Comparison of ENCODE assay signal across 17 cellular contexts in genomic region chr11:122837528-122838346, GRCh38. TPM values are rescaled to one million over a fixed set of nuclear protein-coding genes. Genes with fewer than 3 reads are reported as not detected.
DNase-seq lines count a peak whose midpoint lies in the region; ATAC-seq and TF ChIP-seq lines count a peak whose summit lies in the region.
"Had no signal": no experiment of that assay in that cellular context is flagged by ENCODE, and none has a peak within 500 bp of the region (broad histone marks: within the 10 kb centered on the region; RNA-seq: fewer than 3 reads in every experiment).

No MANE protein-coding gene starts in this region.

- CTCF ChIA-PET in activated CD8-positive, alpha-beta T cell treated with anti-CD3 and anti-CD28 coated beads, Interleukin-2, amount 10 ng/mL, durations not matched to agents 7 days and 5 days (lab: Charles Lee) = interaction anchor here (1.1 to 4.6 kb wide), 9 partner anchors 14 to 273 kb away, joined by 3 to 194 read pairs (median 6); no protein-coding TSS in a partner anchor

- ATAC-seq in stimulated activated naive CD8-positive, alpha-beta T cell treated with anti-CD3 and anti-CD28 coated beads, Interleukin-15, Interleukin-2, amounts not matched to agents 100 U/mL and 50 U/mL, for 24 hours = no peak
- ATAC-seq in activated CD8-positive, alpha-beta T cell treated with anti-CD3 and anti-CD28 coated beads, Interleukin-2, amount 10 ng/mL, durations not matched to agents 7 days and 5 days = no peak
- ATAC-seq in effector memory CD8-positive, alpha-beta T cell (replicated peaks) = no peak
- ATAC-seq in GM19395 (IDR thresholded peaks at IDR 0.05; ENCODE audit: unreplicated experiment) = no peak

- no peaks in the 10 kb centered on the region for H3K27me3 Mint-ChIP-seq in stimulated activated naive CD8-positive, alpha-beta T cell treated with anti-CD3 and anti-CD28 coated beads, Interleukin-15, Interleukin-2, amounts not matched to agents 100 ng/mL and 50 ng/mL, for 24 hours
- H3K27me3 Mint-ChIP-seq in activated CD8-positive, alpha-beta T cell treated with anti-CD3 and anti-CD28 coated beads, Interleukin-2, amount 10 ng/mL, durations not matched to agents 7 days and 5 days (ENCODE audit: low read depth) = no peaks in the 10 kb centered on the region
- no peaks in the 10 kb centered on the region for H3K27me3 Mint-ChIP-seq in effector memory CD8-positive, alpha-beta T cell

- peak overlapping the region; percentile 88 for H3K4me3 Mint-ChIP-seq in stimulated activated naive CD8-positive, alpha-beta T cell treated with anti-CD3 and anti-CD28 coated beads, Interleukin-15, Interleukin-2, amounts not matched to agents 100 ng/mL and 50 ng/mL, for 24 hours
- H3K4me3 Mint-ChIP-seq in activated CD8-positive, alpha-beta T cell treated with anti-CD3 and anti-CD28 coated beads, Interleukin-2, amount 10 ng/mL, durations not matched to agents 7 days and 5 days = peak overlapping the region; percentile 69
- H3K4me3 Mint-ChIP-seq in effector memory CD8-positive, alpha-beta T cell = peak overlapping the region; percentile 88 to 95

- no peaks in the 10 kb centered on the region for H3K36me3 ChIP-seq in WERI-Rb-1

- DNase-seq in stimulated activated naive CD8-positive, alpha-beta T cell treated with anti-CD3 and anti-CD28 coated beads, Interleukin-15, Interleukin-2, amounts not matched to agents 100 U/mL and 50 U/mL, for 24 hours = no peak
- DNase-seq in activated CD8-positive, alpha-beta T cell treated with anti-CD3 and anti-CD28 coated beads, Interleukin-2, amount 10 ng/mL, durations not matched to agents 7 days and 5 days = no peak
- DNase-seq in effector memory CD8-positive, alpha-beta T cell = no peak
- no peak for DNase-seq in stimulated activated CD4-positive, alpha-beta T cell treated with anti-CD3 and anti-CD28 coated beads, Interleukin-4, amount 100 ng/mL, for 1 hour
- no peak for DNase-seq in WERI-Rb-1
- no peak for DNase-seq in MV-4-11 (lab: John Stamatoyannopoulos, UW)
- DNase-seq: ACHN; CD4-positive, alpha-beta memory T cell; DMS 273 treated with DMSO at 0.1 percent for 48 hours; Kasumi-1; NCI-H1417; NCI-H1930; NCI-H2171 treated with DMSO at 0.1 percent for 48 hours; NCI-H510A; SHP77 had no signal

- no peak for TF ChIP-seq CTCF in WERI-Rb-1 (IDR thresholded peaks at IDR 0.05; ENCODE audit: low read depth, low read length)

- H3K27ac ChIP-seq in WERI-Rb-1 = no peak overlapping the region

- H3K27ac Mint-ChIP-seq in stimulated activated naive CD8-positive, alpha-beta T cell treated with anti-CD3 and anti-CD28 coated beads, Interleukin-15, Interleukin-2, amounts not matched to agents 100 ng/mL and 50 ng/mL, for 24 hours = peak overlapping the region; percentile 96
- H3K27ac Mint-ChIP-seq in activated CD8-positive, alpha-beta T cell treated with anti-CD3 and anti-CD28 coated beads, Interleukin-2, amount 10 ng/mL, durations not matched to agents 7 days and 5 days = peak overlapping the region; percentile 78
- H3K27ac Mint-ChIP-seq in effector memory CD8-positive, alpha-beta T cell = peak overlapping the region; percentile 75 to 94

- H3K9me3 ChIP-seq in WERI-Rb-1 (ENCODE audit: severe bottlenecking) = no peaks in the 10 kb centered on the region

- peaks cover 16% of the 10 kb centered on the region for H3K36me3 Mint-ChIP-seq in stimulated activated naive CD8-positive, alpha-beta T cell treated with anti-CD3 and anti-CD28 coated beads, Interleukin-15, Interleukin-2, amounts not matched to agents 100 ng/mL and 50 ng/mL, for 24 hours (ENCODE audit: low read depth)
- peaks cover 7% of the 10 kb centered on the region for H3K36me3 Mint-ChIP-seq in activated CD8-positive, alpha-beta T cell treated with anti-CD3 and anti-CD28 coated beads, Interleukin-2, amount 10 ng/mL, durations not matched to agents 7 days and 5 days (ENCODE audit: low read depth)
- peaks cover 20% of the 10 kb centered on the region for H3K36me3 Mint-ChIP-seq in effector memory CD8-positive, alpha-beta T cell (ENCODE audit: insufficient read depth)
- H3K36me3 Mint-ChIP-seq: CD4-positive, alpha-beta memory T cell had no signal

- H3K4me1 Mint-ChIP-seq in stimulated activated naive CD8-positive, alpha-beta T cell treated with anti-CD3 and anti-CD28 coated beads, Interleukin-15, Interleukin-2, amounts not matched to agents 100 ng/mL and 50 ng/mL, for 24 hours (ENCODE audit: low read depth) = peaks cover 82% of the 10 kb centered on the region
- peaks cover 48% of the 10 kb centered on the region for H3K4me1 Mint-ChIP-seq in activated CD8-positive, alpha-beta T cell treated with anti-CD3 and anti-CD28 coated beads, Interleukin-2, amount 10 ng/mL, durations not matched to agents 7 days and 5 days (ENCODE audit: low read depth)
- H3K4me1 Mint-ChIP-seq in effector memory CD8-positive, alpha-beta T cell (ENCODE audit: low read depth in 2 of 2) = peaks cover 40 to 61% of the 10 kb centered on the region in 2 donors

- H3K4me3 ChIP-seq in WERI-Rb-1 (ENCODE audit: low read depth, low read length) = no peak overlapping the region

- peaks cover 6% of the 10 kb centered on the region for H3K9me3 Mint-ChIP-seq in stimulated activated naive CD8-positive, alpha-beta T cell treated with anti-CD3 and anti-CD28 coated beads, Interleukin-15, Interleukin-2, amounts not matched to agents 100 ng/mL and 50 ng/mL, for 24 hours
- H3K9me3 Mint-ChIP-seq in activated CD8-positive, alpha-beta T cell treated with anti-CD3 and anti-CD28 coated beads, Interleukin-2, amount 10 ng/mL, durations not matched to agents 7 days and 5 days (ENCODE audit: insufficient read depth) = no peaks in the 10 kb centered on the region
- H3K9me3 Mint-ChIP-seq in effector memory CD8-positive, alpha-beta T cell = no peaks in the 10 kb centered on the region
- H3K9me3 Mint-ChIP-seq: CD4-positive, alpha-beta memory T cell had no signal

- POLR2A ChIA-PET in activated CD8-positive, alpha-beta T cell treated with anti-CD3 and anti-CD28 coated beads, Interleukin-2, amount 10 ng/mL, durations not matched to agents 7 days and 5 days (lab: Charles Lee) = interaction anchor here (0.6 to 3.1 kb wide), 10 partner anchors 11 to 231 kb away, joined by 3 to 43 read pairs (median 4); no protein-coding TSS in a partner anchor

- H3K27me3 ChIP-seq in WERI-Rb-1 (ENCODE audit: insufficient read depth, low read depth, severe bottlenecking) = peaks cover 28% of the 10 kb centered on the region

RNA-seq across cellular contexts. Expression of gene CRTAM, which starts 0.6 kb away (rescaled TPM):
- total RNA-seq in activated CD8-positive, alpha-beta T cell treated with anti-CD3 and anti-CD28 coated beads, Interleukin-2, amount 10 ng/mL, durations not matched to agents 7 days and 5 days = 1 to 10 TPM; 8.0 TPM

RNA-seq across cellular contexts. Expression of gene JHY, which starts 44.8 kb away (rescaled TPM):
- 1 to 10 TPM; 1.5 to 1.6 TPM for total RNA-seq in activated CD8-positive, alpha-beta T cell treated with anti-CD3 and anti-CD28 coated beads, Interleukin-2, amount 10 ng/mL, durations not matched to agents 7 days and 5 days
